In genomic region chr1:1758692-1759455, GRCh38 we compare ENCODE assay signal across 1 cellular context.
TF ChIP-seq lines count a peak whose summit lies in the region.

No MANE protein-coding gene starts in this region.

TF ChIP-seq in K562, 482 proteins besides CTCF, POLR2A, EP300 and RAD21 (continued from another document and continues in another):
- TF ChIP-seq HMGXB4 (CRISPR knock-in tag; IDR thresholded peaks at IDR 0.05) (peak; percentile 35; the same call in 1 of the 2 replicates), ZFP1 (CRISPR knock-in tag; IDR thresholded peaks at IDR 0.05) (no peak), NFRKB (IDR thresholded peaks at IDR 0.05; ENCODE audit: low read depth) (peak; percentile 61; the same call in 1 of the 2 replicates), CGGBP1 (CRISPR knock-in tag; IDR thresholded peaks at IDR 0.05) (no peak), ZNF277 (CRISPR knock-in tag; IDR thresholded peaks at IDR 0.05; ENCODE audit: borderline replicate concordance) (no peak), RBM17 (IDR thresholded peaks at IDR 0.05; ENCODE audit: borderline replicate concordance, low read depth, low read length) (no peak), HMG20A (CRISPR knock-in tag; conservative IDR thresholded peaks at IDR 0.05) (no peak), MBD2 (IDR thresholded peaks at IDR 0.05; ENCODE audit: borderline replicate concordance, low read depth) (0 out of 2 replicates have a peak, but pooled peaks have one; percentile 31), ZBTB43 (CRISPR knock-in tag; IDR thresholded peaks at IDR 0.05) (no peak), ZKSCAN3 (CRISPR knock-in tag; IDR thresholded peaks at IDR 0.05) (no peak), MYNN (IDR thresholded peaks at IDR 0.05) (peak; percentile 93), MYNN (CRISPR knock-in tag; IDR thresholded peaks at IDR 0.05) (no peak), HDGF (IDR thresholded peaks at IDR 0.05) (peak; percentile 99), KAT7 (CRISPR knock-in tag; IDR thresholded peaks at IDR 0.05; ENCODE audit: borderline replicate concordance) (peak; percentile 15; the same call in 1 of the 2 replicates), ZNF507 (tag; conservative IDR thresholded peaks at IDR 0.05) (no peak), POLR2AphosphoS2 (IDR thresholded peaks at IDR 0.05; ENCODE audit: low read length) (no peak; the same call in 1 of the 2 replicates), NBN (IDR thresholded peaks at IDR 0.05; ENCODE audit: low read depth) (peak; percentile 83; the same call in 1 of the 2 replicates), CREBBP (IDR thresholded peaks at IDR 0.05; ENCODE audit: low read depth, low read length) (no peak), ZNF444 (CRISPR knock-in tag; IDR thresholded peaks at IDR 0.05) (no peak), CBX5 (IDR thresholded peaks at IDR 0.05; ENCODE audit: borderline replicate concordance, low read depth) (0 out of 2 replicates have a peak, but pooled peaks have one; percentile 38), ZNF609 (CRISPR knock-in tag; IDR thresholded peaks at IDR 0.05; ENCODE audit: borderline replicate concordance) (peak; percentile 80; the same call in 1 of the 2 replicates), TBP (optimal IDR thresholded peaks at IDR 0.05; ENCODE audit: low read depth, low read length) (peak; percentile 50), MXI1 (IDR thresholded peaks at IDR 0.05; ENCODE audit: low read depth, low read length) (0 out of 2 replicates have a peak, but pooled peaks have one; percentile 55), ASH1L (IDR thresholded peaks at IDR 0.05; ENCODE audit: borderline replicate concordance, low read depth, partially characterized antibody) (no peak), NFE2L1 (tag; IDR thresholded peaks at IDR 0.05; ENCODE audit: borderline replicate concordance, low read depth) (no peak), ZNF282 (CRISPR knock-in tag; IDR thresholded peaks at IDR 0.05) (no peak), TSHZ1 (CRISPR knock-in tag; IDR thresholded peaks at IDR 0.05) (no peak), FOXO4 (CRISPR knock-in tag; IDR thresholded peaks at IDR 0.05) (no peak), GTF3C2 (IDR thresholded peaks at IDR 0.05; ENCODE audit: borderline replicate concordance, extremely low read depth, insufficient read length) (no peak), SIN3A (IDR thresholded peaks at IDR 0.05; ENCODE audit: borderline replicate concordance in 2 of 2, control insufficient read depth in 1 of 2, low read depth in 2 of 2, low read length in 2 of 2) (peak; percentile 52 to 53; a peak in 1 of 4 replicates), ZNF263 (CRISPR knock-in tag; IDR thresholded peaks at IDR 0.05; ENCODE audit: borderline replicate concordance) (peak; percentile 12; the same call in 1 of the 2 replicates), MLX (CRISPR knock-in tag; conservative IDR thresholded peaks at IDR 0.05) (no peak), CEBPB (tag; IDR thresholded peaks at IDR 0.05) (no peak), BRCA1 (IDR thresholded peaks at IDR 0.05) (no peak), BRCA1 (CRISPR knock-in tag; IDR thresholded peaks at IDR 0.05) (no peak), ZNF445 (CRISPR knock-in tag; IDR thresholded peaks at IDR 0.05; ENCODE audit: low read depth) (no peak), ZNF239 (CRISPR knock-in tag; IDR thresholded peaks at IDR 0.05) (no peak), NR2C2 (CRISPR knock-in tag; IDR thresholded peaks at IDR 0.05) (no peak), NR2C2 (tag; IDR thresholded peaks at IDR 0.05) (peak; percentile 76)
